21 cellular contexts compared by ENCODE assay signal in genomic region chr1:161770250-161770649, GRCh38.
"Had no signal": no experiment of that assay in that cellular context is flagged by ENCODE, and none has a peak within 500 bp of the region (broad histone marks: within the 10 kb centered on the region; RNA-seq: fewer than 3 reads in every experiment).

No MANE protein-coding gene starts in this region.

- H3K4me3 ChIP-seq: colonic mucosa, hepatocyte, thyroid gland had no signal

- ATAC-seq: foreskin keratinocyte; left cardiac atrium; natural killer cell; sciatic nerve; stimulated activated effector memory CD8-positive, alpha-beta T cell treated with anti-CD3 and anti-CD28 coated beads, Interleukin-12 subunit alpha, Interleukin-12 subunit beta, amount 100 ng/mL, for 72 hours had no signal

- H3K27me3 ChIP-seq: colonic mucosa, foreskin keratinocyte, hepatocyte, thyroid gland had no signal

- H3K9me3 ChIP-seq: colonic mucosa, thyroid gland had no signal

- DNase-seq: activated CD4-positive, alpha-beta T cell treated with anti-CD3 and anti-CD28 coated beads for 1 hour; activated CD8-positive, alpha-beta memory T cell treated with anti-CD3 and anti-CD28 coated beads for 24 hours; activated CD8-positive, alpha-beta memory T cell treated with anti-CD3 and anti-CD28 coated beads, Interleukin-2, amount 50 U/mL, for 48 hours; activated gamma-delta T cell treated with Interleukin-2 at 50 U/mL for 16 hours; anterior cingulate cortex; central memory CD4-positive, alpha-beta T cell; colonic mucosa; foreskin keratinocyte; left cardiac atrium; mesendoderm; natural killer cell; nucleus accumbens; stimulated activated CD4-positive, alpha-beta T cell treated with anti-CD3 and anti-CD28 coated beads, Interleukin-4, amount 100 ng/mL, for 24 hours; thyroid gland; WERI-Rb-1 had no signal

- H3K36me3 Mint-ChIP-seq: brain, natural killer cell had no signal

- H3K4me1 ChIP-seq: colonic mucosa had no signal

- H3K4me2 ChIP-seq: hepatocyte had no signal

- H3K9me3 Mint-ChIP-seq: brain; natural killer cell; stimulated activated effector memory CD8-positive, alpha-beta T cell treated with anti-CD3 and anti-CD28 coated beads, Interleukin-12 subunit alpha, Interleukin-12 subunit beta, amount 100 ng/mL, for 72 hours; T-helper 1 cell treated with Interleukin-12 subunit alpha and Interleukin-12 subunit beta and Interleukin-4 antibody, amounts not matched to agents 30 μg/mL and 1 μg/mL, for 36 hours had no signal

- H3K36me3 ChIP-seq: colonic mucosa, thyroid gland had no signal

- H3K27ac Mint-ChIP-seq: natural killer cell; stimulated activated effector memory CD8-positive, alpha-beta T cell treated with anti-CD3 and anti-CD28 coated beads, Interleukin-12 subunit alpha, Interleukin-12 subunit beta, amount 100 ng/mL, for 72 hours; T-helper 1 cell treated with Interleukin-12 subunit alpha and Interleukin-12 subunit beta and Interleukin-4 antibody, amounts not matched to agents 30 μg/mL and 1 μg/mL, for 36 hours had no signal

- H3K27ac ChIP-seq: colonic mucosa, foreskin keratinocyte, hepatocyte, thyroid gland, WERI-Rb-1 had no signal

- H3K4me3 Mint-ChIP-seq: natural killer cell; stimulated activated effector memory CD8-positive, alpha-beta T cell treated with anti-CD3 and anti-CD28 coated beads, Interleukin-12 subunit alpha, Interleukin-12 subunit beta, amount 100 ng/mL, for 72 hours; T-helper 1 cell treated with Interleukin-12 subunit alpha and Interleukin-12 subunit beta and Interleukin-4 antibody, amounts not matched to agents 30 μg/mL and 1 μg/mL, for 36 hours had no signal

- FAIRE-seq: islet of Langerhans had no signal

- H2AFZ ChIP-seq: hepatocyte had no signal
